Comparison of ENCODE assay signal across 11 cellular contexts in the genomic region with DNA sequence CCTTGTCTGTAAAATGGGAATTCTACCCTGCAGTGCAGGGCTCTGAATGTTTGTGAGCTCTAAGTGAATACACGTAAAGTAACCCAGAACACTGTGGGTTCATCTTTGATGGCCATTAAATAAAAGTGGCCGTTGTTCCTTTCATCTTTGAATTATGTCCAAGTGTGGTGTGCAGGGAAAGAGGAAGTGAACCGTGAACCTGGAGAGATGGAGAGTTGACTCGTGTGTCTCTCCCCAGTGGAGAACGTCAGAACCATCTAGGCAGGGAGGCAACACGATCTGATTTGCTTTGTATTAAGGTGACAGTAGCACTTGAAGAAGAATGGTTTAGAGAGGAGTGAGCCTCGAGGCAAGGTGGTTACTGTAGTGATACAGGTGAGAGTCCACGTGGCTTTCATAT.
"Had no signal": no experiment of that assay in that cellular context is flagged by ENCODE, and none has a peak within 500 bp of the region (broad histone marks: within the 10 kb centered on the region; RNA-seq: fewer than 3 reads in every experiment).

No MANE protein-coding gene starts in this region.

- DNase-seq: activated CD4-positive, alpha-beta T cell treated with anti-CD3 and anti-CD28 coated beads, Interleukin-2, amount 10 ng/mL, durations not matched to agents 24 days and 14 days; activated effector memory CD4-positive, alpha-beta T cell treated with anti-CD3 and anti-CD28 coated beads, Interleukin-2, amount 50 U/mL, for 16 hours; activated T-cell treated with anti-CD3 and anti-CD28 coated beads, Interleukin-2, amount 50 U/mL, for 1 hour; aorta; endodermal cell; hippocampal formation; ovary; stimulated activated CD4-positive, alpha-beta T cell treated with anti-CD3 and anti-CD28 coated beads, Interleukin-12 subunit alpha, Interleukin-12 subunit beta, amount 100 ng/mL, for 4 hours; stimulated activated naive CD8-positive, alpha-beta T cell treated with anti-CD3 and anti-CD28 coated beads, Interleukin-15, Interleukin-2, amounts not matched to agents 100 U/mL and 50 U/mL, for 24 hours; upper lobe of right lung had no signal

- H3K4me3 Mint-ChIP-seq: activated CD4-positive, alpha-beta T cell treated with anti-CD3 and anti-CD28 coated beads, Interleukin-2, amount 10 ng/mL, durations not matched to agents 24 days and 14 days; endodermal cell; WTC11 had no signal

- ATAC-seq: stimulated activated naive CD8-positive, alpha-beta T cell treated with anti-CD3 and anti-CD28 coated beads, Interleukin-15, Interleukin-2, amounts not matched to agents 100 U/mL and 50 U/mL, for 24 hours; upper lobe of right lung; WTC11 had no signal

- H3K9me3 Mint-ChIP-seq: activated CD4-positive, alpha-beta T cell treated with anti-CD3 and anti-CD28 coated beads, Interleukin-2, amount 10 ng/mL, durations not matched to agents 24 days and 14 days; WTC11 had no signal

- H3K27me3 Mint-ChIP-seq: activated CD4-positive, alpha-beta T cell treated with anti-CD3 and anti-CD28 coated beads, Interleukin-2, amount 10 ng/mL, durations not matched to agents 24 days and 14 days had no signal

- H3K27ac Mint-ChIP-seq: activated CD4-positive, alpha-beta T cell treated with anti-CD3 and anti-CD28 coated beads, Interleukin-2, amount 10 ng/mL, durations not matched to agents 24 days and 14 days; endodermal cell had no signal
